In genomic region chr12:12214635-12215131, GRCh38 we compare ENCODE assay signal across 13 cellular contexts. TPM values are rescaled to one million over a fixed set of nuclear protein-coding genes. Genes with fewer than 3 reads are reported as not detected.
DNase-seq lines count a peak whose midpoint lies in the region; ATAC-seq and TF ChIP-seq lines count a peak whose summit lies in the region.
"Had no signal": no experiment of that assay in that cellular context is flagged by ENCODE, and none has a peak within 500 bp of the region (broad histone marks: within the 10 kb centered on the region; RNA-seq: fewer than 3 reads in every experiment).

No MANE protein-coding gene starts in this region.

- no peak overlapping the region for H3K4me3 Mint-ChIP-seq in glutamatergic neuron (ENCODE audit: unreplicated experiment)
- no peak overlapping the region for H3K4me3 Mint-ChIP-seq in activated T-cell treated with anti-CD3 and anti-CD28 coated beads, Interleukin-2, amount 50 U/mL, for 72 hours
- H3K4me3 Mint-ChIP-seq: activated B cell treated with CpG ODN at 0.5 μM for 24 hours; activated T-helper 1 cell treated with anti-CD3 and anti-CD28 coated beads, Interleukin-12 subunit alpha, Interleukin-12 subunit beta, Interleukin-2, Interleukin-4 antibody, amounts not matched to agents 30 ng/mL and 10 ng/mL and 1 ng/mL, durations not matched to agents 14 hours and 24 hours and 36 hours; natural killer cell had no signal

- H3K27ac Mint-ChIP-seq in glutamatergic neuron (ENCODE audit: unreplicated experiment) = peak overlapping the region; percentile 1
- no peak overlapping the region for H3K27ac Mint-ChIP-seq in activated T-cell treated with anti-CD3 and anti-CD28 coated beads, Interleukin-2, amount 50 U/mL, for 72 hours
- H3K27ac Mint-ChIP-seq: activated B cell treated with CpG ODN at 0.5 μM for 24 hours; activated T-helper 1 cell treated with anti-CD3 and anti-CD28 coated beads, Interleukin-12 subunit alpha, Interleukin-12 subunit beta, Interleukin-2, Interleukin-4 antibody, amounts not matched to agents 30 ng/mL and 10 ng/mL and 1 ng/mL, durations not matched to agents 14 hours and 24 hours and 36 hours; natural killer cell had no signal

- TF ChIP-seq CTCF in A673 (conservative IDR thresholded peaks at IDR 0.05; ENCODE audit: low read depth, low read length) = no peak
- TF ChIP-seq CTCF in glutamatergic neuron (IDR thresholded peaks at IDR 0.05; ENCODE audit: partially characterized antibody, unreplicated experiment) = no peak
- no peak for TF ChIP-seq CTCF in GM10266 (IDR thresholded peaks at IDR 0.05; ENCODE audit: control insufficient read depth, insufficient read depth, low read depth, missing control alignments)

- ATAC-seq in HG02981 (IDR thresholded peaks at IDR 0.05; ENCODE audit: unreplicated experiment) = peak; percentile 53
- no peak for ATAC-seq in activated T-cell treated with anti-CD3 and anti-CD28 coated beads, Interleukin-2, amount 50 U/mL, for 72 hours (replicated peaks in 1 of 2)
- ATAC-seq: natural killer cell had no signal

- peaks cover 8% of the 10 kb centered on the region for H3K4me1 Mint-ChIP-seq in glutamatergic neuron (ENCODE audit: low read depth, unreplicated experiment)
- peaks cover 25% of the 10 kb centered on the region for H3K4me1 Mint-ChIP-seq in activated T-cell treated with anti-CD3 and anti-CD28 coated beads, Interleukin-2, amount 50 U/mL, for 72 hours (ENCODE audit: low read depth)

- BruUV-seq in A673 (replicated peaks; lab: Mats Ljungman, UMichigan) = no TSS peak

- peak overlapping the region; percentile 82 for H3K27ac ChIP-seq in A673 (ENCODE audit: low read depth, low read length, poor library complexity, severe bottlenecking)
- H3K27ac ChIP-seq: tibial nerve had no signal

- no peaks in the 10 kb centered on the region for H3K9me3 ChIP-seq in A673 (ENCODE audit: low read depth, low read length, poor library complexity, severe bottlenecking)
- H3K9me3 ChIP-seq: tibial nerve had no signal

- peaks cover 3% of the 10 kb centered on the region for H3K9me3 Mint-ChIP-seq in glutamatergic neuron (ENCODE audit: unreplicated experiment)
- H3K9me3 Mint-ChIP-seq in activated T-cell treated with anti-CD3 and anti-CD28 coated beads, Interleukin-2, amount 50 U/mL, for 72 hours = peaks cover 0 to 2% of the 10 kb centered on the region in 2 donors
- H3K9me3 Mint-ChIP-seq: activated B cell treated with CpG ODN at 0.5 μM for 24 hours; activated T-helper 1 cell treated with anti-CD3 and anti-CD28 coated beads, Interleukin-12 subunit alpha, Interleukin-12 subunit beta, Interleukin-2, Interleukin-4 antibody, amounts not matched to agents 30 ng/mL and 10 ng/mL and 1 ng/mL, durations not matched to agents 14 hours and 24 hours and 36 hours had no signal

- H3K36me3 Mint-ChIP-seq in glutamatergic neuron (ENCODE audit: unreplicated experiment) = no peaks in the 10 kb centered on the region
- no peaks in the 10 kb centered on the region for H3K36me3 Mint-ChIP-seq in activated T-cell treated with anti-CD3 and anti-CD28 coated beads, Interleukin-2, amount 50 U/mL, for 72 hours (ENCODE audit: insufficient read depth in 2 of 2)
- H3K36me3 Mint-ChIP-seq: natural killer cell had no signal

- DNase-seq in A673 (ENCODE audit: low spot score) (peak; percentile 85), SKM-1 (lab: John Stamatoyannopoulos, UW; ENCODE audit: unreplicated experiment) (peak; percentile 2), glutamatergic neuron (no peak), NCI-H1930 (lab: John Stamatoyannopoulos, UW) (no peak), NCI-H1417 treated with DMSO at 0.1 percent for 48 hours (lab: John Stamatoyannopoulos, UW) (no peak), GM10266 (ENCODE audit: extremely low spot score) (no peak)
- DNase-seq in activated T-cell treated with anti-CD3 and anti-CD28 coated beads, Interleukin-2, amount 50 U/mL, for 72 hours = no peak
- DNase-seq: activated B cell treated with CpG ODN at 0.5 μM for 24 hours; natural killer cell; stimulated activated CD4-positive, alpha-beta T cell treated with anti-CD3 and anti-CD28 coated beads, Interleukin-4, amount 100 ng/mL, for 1 hour had no signal

- no peak overlapping the region for H3K4me3 ChIP-seq in A673 (ENCODE audit: low read depth, low read length, poor library complexity, severe bottlenecking)
- H3K4me3 ChIP-seq: tibial nerve had no signal

- peaks cover 73% of the 10 kb centered on the region for H3K4me1 ChIP-seq in A673 (ENCODE audit: insufficient read depth, low read length, poor library complexity, severe bottlenecking)

- H3K27me3 Mint-ChIP-seq in glutamatergic neuron (ENCODE audit: unreplicated experiment) = no peaks in the 10 kb centered on the region
- peaks cover 13% of the 10 kb centered on the region for H3K27me3 Mint-ChIP-seq in activated T-cell treated with anti-CD3 and anti-CD28 coated beads, Interleukin-2, amount 50 U/mL, for 72 hours (ENCODE audit: low read depth)
- H3K27me3 Mint-ChIP-seq: activated B cell treated with CpG ODN at 0.5 μM for 24 hours had no signal

- CTCF ChIA-PET in A673 (lab: Charles Lee) = no interaction called here

- intact Hi-C loops in A673 (cut with micrococcal nuclease; ENCODE audit: unreplicated experiment) = no loop called here

- no peaks in the 10 kb centered on the region for H3K27me3 ChIP-seq in A673 (replicated peaks; ENCODE audit: insufficient read depth, low read depth, low read length, poor library complexity)
- H3K27me3 ChIP-seq: tibial nerve had no signal

- POLR2A ChIA-PET in A673 (lab: Charles Lee; ENCODE audit: low non-redundant PET) = no interaction called here

- H3K36me3 ChIP-seq in A673 (ENCODE audit: insufficient read depth, low read length, poor library complexity, severe bottlenecking) = no peaks in the 10 kb centered on the region
- H3K36me3 ChIP-seq: tibial nerve had no signal

RNA-seq across cellular contexts. Expression of gene LRP6, which starts 52.2 kb away (rescaled TPM):
- 97.4 and 108 TPM in 2 replicates for total RNA-seq in A673 (2021)
- total RNA-seq in glutamatergic neuron (ENCODE audit: unreplicated experiment) = 48.3 TPM
- total RNA-seq in activated T-cell treated with anti-CD3 and anti-CD28 coated beads, Interleukin-2, amount 50 U/mL, for 72 hours = 1 to 10 TPM; 2.6 to 3.7 TPM

Comparison
In these comparisons a context has a peak if more than half of its experiments do, and no peak if none do; other contexts are left out.
1. DNase-seq: peak in A673 (single experiment) and SKM-1 (single experiment); none in glutamatergic neuron (single experiment), NCI-H1930 (0 of 2), activated T-cell treated with anti-CD3 and anti-CD28 coated beads, Interleukin-2, amount 50 U/mL, for 72 hours (0 of 2), NCI-H1417 treated with DMSO at 0.1 percent for 48 hours (single experiment) and GM10266 (single experiment).
2. RNA of gene LRP6, which starts 52.2 kb away (total RNA-seq): 97.4 to 108 TPM in A673 and 48.3 TPM in glutamatergic neuron (single experiment); 2.6 to 3.7 TPM in activated T-cell treated with anti-CD3 and anti-CD28 coated beads, Interleukin-2, amount 50 U/mL, for 72 hours; every median in the first group is over 10 times any median in the second.